ENCODE assay signal across 9 cellular contexts in genomic region chr1:205669341-205670142, GRCh38. TPM values are rescaled to one million over a fixed set of nuclear protein-coding genes. Genes with fewer than 3 reads are reported as not detected.
A peak's percentile ranks its signal among the peaks of the same experiment; 100 is the strongest.
DNase-seq lines count a peak whose midpoint lies in the region; ATAC-seq and TF ChIP-seq lines count a peak whose summit lies in the region.
"Had no signal": no experiment of that assay in that cellular context is flagged by ENCODE, and none has a peak within 500 bp of the region (broad histone marks: within the 10 kb centered on the region; RNA-seq: fewer than 3 reads in every experiment).

No MANE protein-coding gene starts in this region.

- WGBS in endodermal cell (ENCODE audit: insufficient coverage in 1 of 2, insufficient read length in 1 of 2), 2 experiments, result 61 to 63% methylated on average over 3 to 20 of the region's 20 CpGs

- H3K4me3 ChIP-seq in endodermal cell (ENCODE audit: low read length), result peak overlapping the region; percentile 70

- no peak overlapping the region for H3K9ac ChIP-seq in endodermal cell (ENCODE audit: extremely low read depth, low read length, poor library complexity, severe bottlenecking)

- H3K9me3 Mint-ChIP-seq in endodermal cell, result no peaks in the 10 kb centered on the region
- H3K9me3 Mint-ChIP-seq: activated naive CD8-positive, alpha-beta T cell treated with anti-CD3 and anti-CD28 coated beads, Interleukin-2, amount 10 ng/mL, durations not matched to agents 7 days and 5 days had no signal

- no peaks in the 10 kb centered on the region for H3K36me3 ChIP-seq in endodermal cell (ENCODE audit: control insufficient read depth, insufficient read depth, low read length)

- peak; percentile 37 for ATAC-seq in GM18907 (IDR thresholded peaks at IDR 0.05; ENCODE audit: unreplicated experiment)
- peak; percentile 28 for ATAC-seq in HG03097 (IDR thresholded peaks at IDR 0.05; ENCODE audit: low FRiP score, unreplicated experiment)
- no peak for ATAC-seq in GM18870 (IDR thresholded peaks at IDR 0.05; ENCODE audit: unreplicated experiment)

- H3K27me3 ChIP-seq in endodermal cell (ENCODE audit: control insufficient read depth, insufficient read depth, low read length, poor library complexity, severe bottlenecking), result no peaks in the 10 kb centered on the region

- H3K27me3 Mint-ChIP-seq in endodermal cell (ENCODE audit: insufficient read depth), result peaks cover 6% of the 10 kb centered on the region

- peak overlapping the region; percentile 39 for H3K4me3 Mint-ChIP-seq in endodermal cell
- H3K4me3 Mint-ChIP-seq: activated naive CD8-positive, alpha-beta T cell treated with anti-CD3 and anti-CD28 coated beads, Interleukin-2, amount 10 ng/mL, durations not matched to agents 7 days and 5 days had no signal

- H3K27ac ChIP-seq in endodermal cell (ENCODE audit: low read depth, low read length), result peak overlapping the region; percentile 100

- no peaks in the 10 kb centered on the region for H3K36me3 Mint-ChIP-seq in endodermal cell (ENCODE audit: low read depth)
- H3K36me3 Mint-ChIP-seq: activated naive CD8-positive, alpha-beta T cell treated with anti-CD3 and anti-CD28 coated beads, Interleukin-2, amount 10 ng/mL, durations not matched to agents 7 days and 5 days had no signal

- H3K9me3 ChIP-seq in endodermal cell (ENCODE audit: control insufficient read depth, low read length), result no peaks in the 10 kb centered on the region

- H3K4me1 ChIP-seq in endodermal cell (ENCODE audit: control insufficient read depth, insufficient read depth, low read length), result peaks cover 19% of the 10 kb centered on the region

- DNase-seq in endodermal cell, result peak; percentile 53
- peak; percentile 62 for DNase-seq in putamen (ENCODE audit: low spot score)
- DNase-seq in SW480 (ENCODE audit: low spot score), result no peak
- no peak for DNase-seq in activated effector memory CD4-positive, alpha-beta T cell treated with Interleukin-2 at 50 U/mL for 16 hours
- DNase-seq in DMS114 treated with DMSO at 0.1 percent for 48 hours (lab: John Stamatoyannopoulos, UW; ENCODE audit: unreplicated experiment), result no peak
- DNase-seq: activated naive CD8-positive, alpha-beta T cell treated with anti-CD3 and anti-CD28 coated beads, Interleukin-2, amount 10 ng/mL, durations not matched to agents 7 days and 5 days had no signal

- H3K27ac Mint-ChIP-seq in endodermal cell, result peak overlapping the region; percentile 92
- H3K27ac Mint-ChIP-seq: activated naive CD8-positive, alpha-beta T cell treated with anti-CD3 and anti-CD28 coated beads, Interleukin-2, amount 10 ng/mL, durations not matched to agents 7 days and 5 days had no signal

- peaks cover 68% of the 10 kb centered on the region for H3K4me1 Mint-ChIP-seq in endodermal cell

- no peak for TF ChIP-seq CTCF in endodermal cell (conservative IDR thresholded peaks at IDR 0.05)

RNA-seq across cellular contexts. Expression of gene SLC45A3, which starts 10.8 kb away (rescaled TPM):
- 10 to 100 TPM in 1 of 2 donors, 1 to 10 TPM in 1; 7.9 to 10.2 TPM for total RNA-seq in endodermal cell
- polyA plus RNA-seq in endodermal cell (2013, experiment 1 of 2), result 22.4 TPM
- 17.5 TPM for polyA plus RNA-seq in endodermal cell (2013, experiment 2 of 2)

RNA-seq across cellular contexts. Expression of gene ELK4, which starts 37.7 kb away (rescaled TPM):
- 10 to 100 TPM; 29.6 to 41.6 TPM for total RNA-seq in endodermal cell
- polyA plus RNA-seq in endodermal cell (2013, experiment 1 of 2), result 10.4 TPM
- polyA plus RNA-seq in endodermal cell (2013, experiment 2 of 2), result 12.1 TPM

Comparison
In these comparisons a context has a peak if more than half of its experiments do, and no peak if none do; other contexts are left out.
1. DNase-seq: peak in endodermal cell (single experiment) and putamen (single experiment); none in SW480 (single experiment), activated effector memory CD4-positive, alpha-beta T cell treated with Interleukin-2 at 50 U/mL for 16 hours (single experiment) and DMS114 treated with DMSO at 0.1 percent for 48 hours (single experiment).